1 cellular context compared by ENCODE assay signal in genomic region chr6:57207141-57207540, GRCh38.
TF ChIP-seq lines count a peak whose summit lies in the region.

No MANE protein-coding gene starts in this region.

TF ChIP-seq in IMR-90, 13 proteins besides CTCF, POLR2A, EP300 and RAD21:
- TF ChIP-seq FOS (IDR thresholded peaks at IDR 0.05; ENCODE audit: low read depth, low read length), result peak; percentile 39; the same call in 1 of the 2 replicates
- TF ChIP-seq RFX5 (IDR thresholded peaks at IDR 0.05; ENCODE audit: low read depth, low read length), result no peak
- TF ChIP-seq CEBPB (IDR thresholded peaks at IDR 0.05; ENCODE audit: low read depth, low read length), result peak; percentile 50; the same call in 1 of the 2 replicates
